8 cellular contexts compared by ENCODE assay signal in the genomic region with DNA sequence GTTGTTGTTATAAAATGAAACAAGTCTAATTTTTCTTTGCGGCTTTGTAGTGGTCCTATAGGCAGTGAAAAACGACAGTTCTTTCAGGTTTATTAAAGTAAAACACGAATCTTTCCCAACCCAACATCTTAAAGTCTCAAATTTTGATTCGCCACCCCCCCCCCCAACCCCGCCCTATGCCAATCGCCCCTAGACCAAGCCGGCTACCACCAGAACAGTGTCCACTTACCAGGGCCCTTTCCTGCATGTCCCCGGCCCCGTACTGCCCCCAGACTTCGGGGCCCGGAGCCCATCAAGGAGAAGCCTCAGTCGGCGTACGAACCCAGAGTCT. TPM values are rescaled to one million over a fixed set of nuclear protein-coding genes. Genes with fewer than 3 reads are reported as not detected.
A peak's percentile ranks its signal among the peaks of the same experiment; 100 is the strongest.
DNase-seq lines count a peak whose midpoint lies in the region; ATAC-seq and TF ChIP-seq lines count a peak whose summit lies in the region.

No MANE protein-coding gene starts in this region.

- peaks cover 0 to 47% (median 38%) of the 10 kb centered on the region in 12 donors for H3K4me1 ChIP-seq in heart left ventricle
- H3K4me1 ChIP-seq in mesodermal cell (ENCODE audit: control insufficient read depth, insufficient read depth, low read length, poor library complexity, severe bottlenecking): peaks cover 17% of the 10 kb centered on the region
- peaks cover 0 to 4% of the 10 kb centered on the region in 2 donors for H3K4me1 ChIP-seq in aorta (ENCODE audit: control insufficient read depth in 1 of 2, insufficient read depth in 2 of 2, low read length in 2 of 2)

- H3K27me3 ChIP-seq in heart left ventricle: no peaks in the 10 kb centered on the region
- H3K27me3 ChIP-seq in aorta (ENCODE audit: control insufficient read depth in 1 of 2, insufficient read depth in 2 of 2, low read length in 1 of 2): no peaks in the 10 kb centered on the region

- in situ Hi-C loops in astrocyte of the spinal cord (cut with HindIII; ENCODE audit: low sequenced_read_pairs): no loop called here

- TF ChIP-seq CTCF in heart left ventricle (IDR thresholded peaks at IDR 0.05) (no peak), astrocyte of the spinal cord (IDR thresholded peaks at IDR 0.05; ENCODE audit: low read depth, low read length) (no peak)

- WGBS in heart left ventricle, 4 donors: 1 to 4% (median 1%) methylated on average over 14 of the region's 14 CpGs
- WGBS in mesodermal cell (ENCODE audit: insufficient coverage in 2 of 2), 2 experiments: 0% methylated on average over 10 of the region's 14 CpGs
- 0 to 1% methylated on average over 14 of the region's 14 CpGs for WGBS in aorta, 2 donors

- no peak for TF ChIP-seq POLR2A in heart left ventricle (IDR thresholded peaks at IDR 0.05)

- H3K9me3 ChIP-seq in heart left ventricle (no peaks in the 10 kb centered on the region), mesodermal cell (ENCODE audit: control insufficient read depth, low read length) (no peaks in the 10 kb centered on the region), aorta (ENCODE audit: control insufficient read depth, low read length) (no peaks in the 10 kb centered on the region)

- H3K4me3 ChIP-seq in heart left ventricle (peak overlapping the region; percentile 70 to 99 (median 92)), astrocyte of the spinal cord (ENCODE audit: low read depth, low read length) (peak overlapping the region; percentile 86), mesodermal cell (ENCODE audit: extremely low read depth, insufficient read depth, low read length, poor library complexity, severe bottlenecking) (peak overlapping the region; percentile 91), aorta (ENCODE audit: low read length in 2 of 2) (peak overlapping the region; percentile 12 to 45)

- intact Hi-C loops in heart left ventricle (cut with DNase I) (loop anchor here in 1 of 10 donors (5.0 kb wide), 1 partner anchor 34 kb away; no protein-coding TSS in a partner anchor), Right ventricle myocardium inferior (cut with DNase I) (no loop called here), aorta (cut with DNase I) (no loop called here)

- H3K36me3 ChIP-seq in heart left ventricle (peaks cover 0 to 39% (median 35%) of the 10 kb centered on the region in 9 donors), mesodermal cell (ENCODE audit: control insufficient read depth, insufficient read depth, low read length) (peaks cover 53% of the 10 kb centered on the region), aorta (ENCODE audit: control insufficient read depth in 1 of 2, insufficient read depth in 2 of 2, low read length in 1 of 2) (no peaks in the 10 kb centered on the region)

- H3K27ac ChIP-seq in heart left ventricle: peak overlapping the region; percentile 75 to 97 (median 93)
- peak overlapping the region; percentile 86 for H3K27ac ChIP-seq in mesodermal cell (ENCODE audit: low read depth, low read length, severe bottlenecking)
- peak overlapping the region in 1 of 2 donors; percentile 72 for H3K27ac ChIP-seq in aorta (ENCODE audit: low read depth in 1 of 2, low read length in 2 of 2)

- peak in 1 of 4 donors; percentile 13 for ATAC-seq in heart left ventricle
- no peak for ATAC-seq in Right ventricle myocardium inferior
- no peak for ATAC-seq in aorta (ENCODE audit: low FRiP score)

- DNase-seq in heart left ventricle: no peak
- no peak for DNase-seq in Right ventricle myocardium inferior (ENCODE audit: missing footprints)
- no peak for DNase-seq in astrocyte of the spinal cord (ENCODE audit: low read depth, low spot score)
- no peak for DNase-seq in aorta
- no peak for DNase-seq in HK-2 (ENCODE audit: unreplicated experiment)
- no peak for DNase-seq in NCI-H2029 treated with DMSO at 0.1 percent for 48 hours (lab: John Stamatoyannopoulos, UW)
- no peak for DNase-seq in SK-N-DZ (ENCODE audit: low spot score)

RNA-seq across cellular contexts. Expression of a gene that starts 0.3 kb away (rescaled TPM):
- total RNA-seq in heart left ventricle: 10 to 100 TPM; 17.3 to 39.8 (median 22.7) TPM
- 10 to 100 TPM; 76.0 to 77.9 TPM for polyA plus RNA-seq in heart left ventricle
- total RNA-seq in Right ventricle myocardium inferior: 30.8 TPM
- polyA plus RNA-seq in mesodermal cell (2013, experiment 1 of 2): 83.9 TPM
- polyA plus RNA-seq in mesodermal cell (2013, experiment 2 of 2): 76.2 TPM
- 10 to 100 TPM; 13.2 to 13.7 TPM for total RNA-seq in aorta
- 10 to 100 TPM; 30.2 to 58.9 TPM for polyA plus RNA-seq in aorta
- polyA plus RNA-seq in SK-N-DZ (2014; cell fraction: cytosol; rRNA removed): 84.2 and 89.9 TPM in 2 replicates
- 63.6 and 77.6 TPM in 2 replicates for polyA plus RNA-seq in SK-N-DZ (2014; cell fraction: nucleus; rRNA removed)

RNA-seq across cellular contexts. Expression of a gene that starts 3.9 kb away (rescaled TPM):
- total RNA-seq in heart left ventricle (10 to 100 TPM; 37.6 to 69.7 (median 58.0) TPM), Right ventricle myocardium inferior (45.3 TPM), aorta (100 to 1,000 TPM; 116 to 137 TPM)
- polyA plus RNA-seq in heart left ventricle (10 to 100 TPM; 47.8 to 64.6 TPM), aorta (100 to 1,000 TPM in 1 of 2 donors, 10 to 100 TPM in 1; 75.1 to 314 TPM)
- polyA plus RNA-seq in mesodermal cell (2013, experiment 1 of 2): 87.3 TPM
- polyA plus RNA-seq in mesodermal cell (2013, experiment 2 of 2): 78.3 TPM
- 21.0 and 28.0 TPM in 2 replicates for polyA plus RNA-seq in SK-N-DZ (2014; cell fraction: cytosol; rRNA removed)
- polyA plus RNA-seq in SK-N-DZ (2014; cell fraction: nucleus; rRNA removed): 96.2 and 138 TPM in 2 replicates

RNA-seq across cellular contexts. Expression of a gene that starts 29.9 kb away (rescaled TPM):
- total RNA-seq in heart left ventricle (10 to 100 TPM in 6 of 9 donors, 1 to 10 TPM in 3; 5.8 to 32.3 (median 12.3) TPM), Right ventricle myocardium inferior (10.5 TPM), aorta (10 to 100 TPM; 31.9 to 55.6 TPM)
- polyA plus RNA-seq in heart left ventricle (1 to 10 TPM; 8.3 to 9.4 TPM), aorta (10 to 100 TPM in 1 of 2 donors, 1 to 10 TPM in 1; 2.1 to 23.2 TPM)
- polyA plus RNA-seq in mesodermal cell (2013, experiment 1 of 2): 20.7 TPM
- 13.8 TPM for polyA plus RNA-seq in mesodermal cell (2013, experiment 2 of 2)
- polyA plus RNA-seq in SK-N-DZ (2014; cell fraction: cytosol; rRNA removed): 21.1 and 22.4 TPM in 2 replicates
- 34.4 and 36.5 TPM in 2 replicates for polyA plus RNA-seq in SK-N-DZ (2014; cell fraction: nucleus; rRNA removed)

RNA-seq across cellular contexts. Expression of a gene that starts 37.3 kb away (rescaled TPM):
- total RNA-seq in heart left ventricle: 10 to 100 TPM; 42.8 to 65.5 (median 49.5) TPM
- 10 to 100 TPM; 26.4 to 59.6 TPM for polyA plus RNA-seq in heart left ventricle
- 46.4 TPM for total RNA-seq in Right ventricle myocardium inferior
- 81.1 TPM for polyA plus RNA-seq in mesodermal cell (2013, experiment 1 of 2)
- polyA plus RNA-seq in mesodermal cell (2013, experiment 2 of 2): 68.9 TPM
- 10 to 100 TPM; 61.4 to 69.3 TPM for total RNA-seq in aorta
- 10 to 100 TPM; 13.5 to 49.4 TPM for polyA plus RNA-seq in aorta
- 42.0 and 45.4 TPM in 2 replicates for polyA plus RNA-seq in SK-N-DZ (2014; cell fraction: cytosol; rRNA removed)
- 60.6 and 84.9 TPM in 2 replicates for polyA plus RNA-seq in SK-N-DZ (2014; cell fraction: nucleus; rRNA removed)

Comparison
In these comparisons a context has a peak if more than half of its experiments do, and no peak if none do; other contexts are left out.
1. H3K4me3 ChIP-seq: peak in every context shown above with its lines; median percentile 92 in heart left ventricle; 91 in mesodermal cell; 86 in astrocyte of the spinal cord; 28 in aorta.